In genomic region chr2:210461401-210461800, GRCh38 we compare ENCODE assay signal across 14 cellular contexts. TPM values are rescaled to one million over a fixed set of nuclear protein-coding genes. Genes with fewer than 3 reads are reported as not detected.
DNase-seq lines count a peak whose midpoint lies in the region; ATAC-seq and TF ChIP-seq lines count a peak whose summit lies in the region.
"Had no signal": no experiment of that assay in that cellular context is flagged by ENCODE, and none has a peak within 500 bp of the region (broad histone marks: within the 10 kb centered on the region; RNA-seq: fewer than 3 reads in every experiment).

No MANE protein-coding gene starts in this region.

- H3K36me3 ChIP-seq in CD4-positive, CD25-positive, alpha-beta regulatory T cell (ENCODE audit: control insufficient read depth, insufficient read depth, low read length): peaks cover 67% of the 10 kb centered on the region
- H3K36me3 ChIP-seq in brain microvascular endothelial cell (replicated peaks): peaks cover 2% of the 10 kb centered on the region

- no peak overlapping the region for H3K4me3 ChIP-seq in CD4-positive, CD25-positive, alpha-beta regulatory T cell (ENCODE audit: low read depth, low read length)
- H3K4me3 ChIP-seq in brain microvascular endothelial cell (ENCODE audit: low read depth, low read length): no peak overlapping the region
- H3K4me3 ChIP-seq: thoracic aorta had no signal

- H3K9me3 ChIP-seq in CD4-positive, CD25-positive, alpha-beta regulatory T cell (ENCODE audit: control insufficient read depth in 2 of 2, low read length in 2 of 2): no peaks in the 10 kb centered on the region
- H3K9me3 ChIP-seq: thoracic aorta had no signal

- H3K27ac Mint-ChIP-seq in CD4-positive, CD25-positive, alpha-beta regulatory T cell: peak overlapping the region; percentile 16 to 31 (median 21)
- H3K27ac Mint-ChIP-seq: activated naive CD4-positive, alpha-beta T cell treated with anti-CD3 and anti-CD28 coated beads, Interleukin-2, amount 50 U/mL, for 24 hours; nephron had no signal

- H3K4me1 Mint-ChIP-seq in CD4-positive, CD25-positive, alpha-beta regulatory T cell: peaks cover 11 to 24% (median 15%) of the 10 kb centered on the region in 4 donors

- TF ChIP-seq CTCF in brain microvascular endothelial cell (IDR thresholded peaks at IDR 0.05; ENCODE audit: low read depth, low read length, missing control alignments): no peak

- no peaks in the 10 kb centered on the region for H3K27me3 Mint-ChIP-seq in CD4-positive, CD25-positive, alpha-beta regulatory T cell
- H3K27me3 Mint-ChIP-seq: activated naive CD4-positive, alpha-beta T cell treated with anti-CD3 and anti-CD28 coated beads, Interleukin-2, amount 50 U/mL, for 24 hours had no signal

- H3K27me3 ChIP-seq in CD4-positive, CD25-positive, alpha-beta regulatory T cell (ENCODE audit: control insufficient read depth, insufficient read depth, low read length): no peaks in the 10 kb centered on the region
- H3K27me3 ChIP-seq in brain microvascular endothelial cell (replicated peaks): no peaks in the 10 kb centered on the region

- in situ Hi-C loops in brain microvascular endothelial cell (cut with HindIII; ENCODE audit: low pct_ligation_motif_present, low sequenced_read_pairs): no loop called here

- H3K36me3 Mint-ChIP-seq in CD4-positive, CD25-positive, alpha-beta regulatory T cell: peaks cover 41% of the 10 kb centered on the region

- no peak overlapping the region for H3K27ac ChIP-seq in CD4-positive, CD25-positive, alpha-beta regulatory T cell (ENCODE audit: insufficient read depth, low read length, poor library complexity, severe bottlenecking)
- no peak overlapping the region for H3K27ac ChIP-seq in brain microvascular endothelial cell
- H3K27ac ChIP-seq: thoracic aorta had no signal

- DNase-seq in CD4-positive, CD25-positive, alpha-beta regulatory T cell: no peak
- DNase-seq in NCI-H1436 treated with DMSO at 0.1 percent for 48 hours (lab: John Stamatoyannopoulos, UW): peak; percentile 63
- no peak for DNase-seq in medulla oblongata (ENCODE audit: extremely low spot score)
- no peak for DNase-seq in NCI-H82 (lab: John Stamatoyannopoulos, UW)
- no peak for DNase-seq in brain microvascular endothelial cell
- DNase-seq: AML-193; effector memory CD4-positive, alpha-beta T cell; NCI-H748 treated with DMSO at 0.1 percent for 48 hours had no signal

- H3K4me3 Mint-ChIP-seq in CD4-positive, CD25-positive, alpha-beta regulatory T cell: no peak overlapping the region
- H3K4me3 Mint-ChIP-seq: activated naive CD4-positive, alpha-beta T cell treated with anti-CD3 and anti-CD28 coated beads, Interleukin-2, amount 50 U/mL, for 24 hours; nephron had no signal

- H3K9me3 Mint-ChIP-seq in CD4-positive, CD25-positive, alpha-beta regulatory T cell: peaks cover 0 to 1% (median 0%) of the 10 kb centered on the region in 7 donors
- H3K9me3 Mint-ChIP-seq: activated naive CD4-positive, alpha-beta T cell treated with anti-CD3 and anti-CD28 coated beads, Interleukin-2, amount 50 U/mL, for 24 hours; nephron had no signal

- ATAC-seq in CD4-positive, CD25-positive, alpha-beta regulatory T cell (ENCODE audit: low read depth in 2 of 2): no peak
- ATAC-seq in GM19043 (IDR thresholded peaks at IDR 0.05; ENCODE audit: low read depth, unreplicated experiment) (peak; percentile 59), HG02870 (IDR thresholded peaks at IDR 0.05; ENCODE audit: unreplicated experiment) (peak; percentile 22), GM21526 (IDR thresholded peaks at IDR 0.05; ENCODE audit: low FRiP score, unreplicated experiment) (no peak)

- H3K4me1 ChIP-seq in CD4-positive, CD25-positive, alpha-beta regulatory T cell (ENCODE audit: control insufficient read depth, insufficient read depth, low read length, poor library complexity, severe bottlenecking): no peaks in the 10 kb centered on the region

RNA-seq across cellular contexts. Expression of gene LANCL1, which starts 15.2 kb away (rescaled TPM):
- 22.9 TPM for total RNA-seq in CD4-positive, CD25-positive, alpha-beta regulatory T cell
- polyA plus RNA-seq in CD4-positive, CD25-positive, alpha-beta regulatory T cell: 10 to 100 TPM; 24.1 to 31.4 (median 26.5) TPM

Comparison
In these comparisons a context has a peak if more than half of its experiments do, and no peak if none do; other contexts are left out.
1. ATAC-seq: peak in GM19043 (single experiment) and HG02870 (single experiment); none in CD4-positive, CD25-positive, alpha-beta regulatory T cell (0 of 2) and GM21526 (single experiment).